8 cellular contexts compared by ENCODE assay signal in the genomic region with DNA sequence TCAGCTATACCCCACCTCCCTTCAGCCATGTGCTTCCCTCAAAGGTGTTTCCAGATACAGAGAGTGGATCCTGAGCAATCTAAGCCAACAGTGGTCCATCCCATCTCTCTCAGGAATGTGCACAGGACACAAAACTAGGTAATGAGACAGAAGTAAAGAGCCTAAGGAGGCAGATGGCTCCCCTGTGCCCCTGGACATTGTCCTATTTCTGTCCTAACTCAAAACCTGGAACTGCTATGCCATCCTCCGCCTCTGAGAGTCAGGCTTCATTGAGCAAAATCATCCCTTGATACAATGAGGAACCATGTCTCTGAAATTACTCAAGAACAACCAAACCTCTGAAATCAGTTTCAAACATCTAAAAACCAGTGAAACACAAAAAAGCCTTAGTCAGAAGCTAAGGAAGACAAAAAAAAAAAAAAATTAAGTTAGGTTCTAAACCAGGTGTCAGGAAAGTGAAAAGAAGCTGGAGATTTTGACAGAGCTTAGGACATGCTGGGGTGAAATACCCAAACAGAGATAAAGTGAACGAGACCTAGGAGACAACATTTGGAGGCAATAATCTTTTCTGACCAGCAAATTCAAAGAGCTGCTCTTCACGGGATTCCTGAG.
DNase-seq lines count a peak whose midpoint lies in the region; ATAC-seq, FAIRE-seq and TF ChIP-seq lines count a peak whose summit lies in the region.

No MANE protein-coding gene starts in this region.

- H3K4me3 ChIP-seq in WERI-Rb-1 (ENCODE audit: low read depth, low read length) (no peak overlapping the region), kidney epithelial cell (ENCODE audit: low read depth, low read length) (no peak overlapping the region), small intestine (ENCODE audit: low read depth in 1 of 2, low read length in 2 of 2) (no peak overlapping the region), foreskin fibroblast (ENCODE audit: low read depth in 1 of 2, low read length in 2 of 2) (no peak overlapping the region)

- peak; percentile 76 for DNase-seq in G401 (ENCODE audit: low spot score)
- DNase-seq in WERI-Rb-1 = no peak
- no peak for DNase-seq in kidney epithelial cell (ENCODE audit: low read depth)
- DNase-seq in small intestine = no peak
- no peak for DNase-seq in foreskin fibroblast
- DNase-seq in COLO668 (lab: John Stamatoyannopoulos, UW; ENCODE audit: unreplicated experiment) = no peak

- ATAC-seq in GM19395 (IDR thresholded peaks at IDR 0.05; ENCODE audit: unreplicated experiment) (peak; percentile 53), HG03280 (IDR thresholded peaks at IDR 0.05; ENCODE audit: unreplicated experiment) (peak; percentile 48)

- FAIRE-seq in small intestine (lab: Jason Lieb, UNC) = no peak

- H3K9me3 ChIP-seq in WERI-Rb-1 (ENCODE audit: severe bottlenecking) = no peaks in the 10 kb centered on the region
- H3K9me3 ChIP-seq in small intestine (ENCODE audit: control insufficient read depth, low read depth) = no peaks in the 10 kb centered on the region

- in situ Hi-C loops in G401 (cut with HindIII; ENCODE audit: low sequenced_read_pairs) = no loop called here

- 44 to 71% (median 47%) methylated on average over 3 of the region's 3 CpGs for WGBS in small intestine, 3 donors

- H3K4me1 ChIP-seq in small intestine (ENCODE audit: control insufficient read depth in 2 of 2, insufficient read depth in 1 of 2, low read depth in 1 of 2, low read length in 1 of 2) = peaks cover 15 to 26% of the 10 kb centered on the region in 2 donors

- H3K36me3 ChIP-seq in WERI-Rb-1 = no peaks in the 10 kb centered on the region
- no peaks in the 10 kb centered on the region for H3K36me3 ChIP-seq in kidney epithelial cell (ENCODE audit: control insufficient read depth, insufficient read depth, low read length)
- no peaks in the 10 kb centered on the region for H3K36me3 ChIP-seq in small intestine (ENCODE audit: control insufficient read depth in 2 of 2, insufficient read depth in 2 of 2, low read length in 2 of 2)

- H3K27ac ChIP-seq in WERI-Rb-1 = no peak overlapping the region
- peak overlapping the region in 1 of 2 donors; percentile 56 for H3K27ac ChIP-seq in small intestine (ENCODE audit: low read depth in 1 of 2, low read length in 1 of 2)

- peak; percentile 36; the same call in 1 of the 2 replicates for TF ChIP-seq CTCF in WERI-Rb-1 (IDR thresholded peaks at IDR 0.05; ENCODE audit: low read depth, low read length)
- peak; percentile 3 for TF ChIP-seq CTCF in kidney epithelial cell (IDR thresholded peaks at IDR 0.05; ENCODE audit: insufficient read depth, low read length, poor library complexity, severe bottlenecking)
- TF ChIP-seq CTCF in foreskin fibroblast (IDR thresholded peaks at IDR 0.05; ENCODE audit: low read depth, low read length) = no peak

- no peaks in the 10 kb centered on the region for H3K27me3 ChIP-seq in WERI-Rb-1 (ENCODE audit: insufficient read depth, low read depth, severe bottlenecking)
- no peaks in the 10 kb centered on the region for H3K27me3 ChIP-seq in kidney epithelial cell (ENCODE audit: control insufficient read depth, insufficient read depth, low read length)
- no peaks in the 10 kb centered on the region for H3K27me3 ChIP-seq in small intestine (ENCODE audit: control insufficient read depth in 2 of 2, insufficient read depth in 2 of 2, low read length in 2 of 2)
